ENCODE assay signal across 8 cellular contexts in the genomic region with DNA sequence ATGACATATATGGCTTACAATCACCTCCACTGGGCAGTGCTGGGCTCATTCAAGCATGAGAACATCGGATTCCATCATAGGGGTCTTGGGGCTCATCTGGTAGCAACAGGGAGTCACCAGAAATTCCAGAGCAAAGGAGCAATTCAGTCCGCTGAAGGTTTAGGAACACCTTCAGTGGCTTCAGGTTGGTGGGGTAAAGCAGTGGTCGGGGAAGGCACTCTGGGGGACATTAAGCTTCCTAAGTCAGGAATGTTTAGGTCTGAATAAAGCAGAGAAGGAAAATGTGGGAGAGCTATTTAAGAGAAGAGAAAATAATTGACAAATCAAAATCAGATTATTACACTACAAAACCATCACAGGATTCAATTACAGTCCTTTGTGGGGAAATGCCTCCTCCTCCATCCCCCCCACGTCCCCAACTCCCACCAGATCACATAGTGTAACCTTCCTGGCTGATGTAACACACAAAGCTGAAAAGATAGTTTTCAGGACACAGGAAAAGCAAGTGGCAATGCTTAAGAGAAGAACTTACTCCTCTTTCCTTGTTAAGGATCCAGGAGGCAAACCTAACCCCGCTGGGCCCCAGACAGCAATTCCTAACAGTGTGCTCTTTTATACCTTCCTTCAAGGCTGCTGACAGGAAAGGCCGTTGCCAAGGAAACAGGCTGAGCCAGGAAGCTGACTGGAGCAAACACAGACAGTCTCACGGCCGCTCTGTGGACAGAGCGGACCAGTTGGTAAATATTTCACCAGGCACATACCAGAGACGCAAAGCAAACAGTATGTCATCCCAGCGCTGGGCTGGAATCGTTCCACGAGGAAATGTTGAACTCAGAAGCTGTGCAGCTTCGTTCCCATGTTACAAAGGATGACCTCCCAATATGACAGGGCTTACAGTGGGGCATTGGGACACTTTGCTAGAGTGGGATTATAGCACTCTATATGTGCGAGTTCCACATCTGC. TPM values are rescaled to one million over a fixed set of nuclear protein-coding genes. Genes with fewer than 3 reads are reported as not detected.
DNase-seq lines count a peak whose midpoint lies in the region; ATAC-seq and TF ChIP-seq lines count a peak whose summit lies in the region.

No MANE protein-coding gene starts in this region.

- peak overlapping the region; percentile 11 for H3K4me2 ChIP-seq in Loucy (ENCODE audit: low read depth, low read length, poor library complexity, severe bottlenecking)

- H3K27me3 ChIP-seq in Loucy (ENCODE audit: insufficient read depth, low read length, poor library complexity, severe bottlenecking) (no peaks in the 10 kb centered on the region), heart right ventricle (no peaks in the 10 kb centered on the region)

- TF ChIP-seq CTCF in Loucy (conservative IDR thresholded peaks at IDR 0.05; ENCODE audit: low read length): no peak
- no peak for TF ChIP-seq CTCF in heart right ventricle (IDR thresholded peaks at IDR 0.05)
- no peak for TF ChIP-seq CTCF in GM13977 (IDR thresholded peaks at IDR 0.05; ENCODE audit: extremely low read depth, insufficient read depth, missing control alignments)
- TF ChIP-seq CTCF in GM13976 (IDR thresholded peaks at IDR 0.05; ENCODE audit: borderline replicate concordance, control extremely low read depth, extremely low read depth, insufficient read depth, missing control alignments): no peak

- in situ Hi-C loops in GM13977 (cut with MboI; ENCODE audit: low pct_unique_long_range_greater_than_20kb, low sequenced_read_pairs, unreplicated experiment) (no loop called here), GM13976 (cut with MboI; ENCODE audit: low sequenced_read_pairs, unreplicated experiment) (no loop called here)

- DNase-seq in GM04504 (ENCODE audit: low read depth) (peak; percentile 100), amniotic epithelial cell (ENCODE audit: low read depth) (peak; percentile 100), heart right ventricle (peak; percentile 71 to 89), pulmonary artery endothelial cell (ENCODE audit: low read depth, low spot score) (peak; percentile 99), GM13977 (ENCODE audit: low spot score) (no peak), GM13976 (ENCODE audit: low spot score) (no peak)
- no peak for DNase-seq in activated CD8-positive, alpha-beta memory T cell treated with anti-CD3 and anti-CD28 coated beads for 24 hours

- no peaks in the 10 kb centered on the region for H4K20me1 ChIP-seq in Loucy (ENCODE audit: insufficient read depth, low read length, poor library complexity, severe bottlenecking)

- no peaks in the 10 kb centered on the region for H3K4me1 ChIP-seq in Loucy (ENCODE audit: insufficient read depth, low read length, poor library complexity, severe bottlenecking)
- H3K4me1 ChIP-seq in heart right ventricle: peaks cover 5 to 47% (median 38%) of the 10 kb centered on the region in 9 donors

- WGBS in heart right ventricle, 2 donors: 30 to 40% methylated on average over 15 of the region's 15 CpGs

- H3K9me3 ChIP-seq in Loucy (ENCODE audit: insufficient read depth, low read depth, low read length): no peaks in the 10 kb centered on the region
- no peaks in the 10 kb centered on the region for H3K9me3 ChIP-seq in heart right ventricle

- H3F3A ChIP-seq in Loucy (ENCODE audit: low read depth): no peaks in the 10 kb centered on the region

- no peak overlapping the region for H3K4me3 ChIP-seq in Loucy (ENCODE audit: low read length, poor library complexity, severe bottlenecking)
- peak overlapping the region in 3 of 10 donors; percentile 6 to 16 (median 14) for H3K4me3 ChIP-seq in heart right ventricle

- H3K36me3 ChIP-seq in Loucy (ENCODE audit: insufficient read depth, low read length) (no peaks in the 10 kb centered on the region), heart right ventricle (no peaks in the 10 kb centered on the region)

- H3K9me2 ChIP-seq in Loucy (replicated peaks; ENCODE audit: low read depth, low read length): no peaks in the 10 kb centered on the region

- no peak overlapping the region for H2AFZ ChIP-seq in Loucy (ENCODE audit: low read length)

- intact Hi-C loops in heart right ventricle (cut with DNase I): loop anchor here in 9 of 10 donors (1.0 to 10.0 kb wide), 10 partner anchors 38 to 179 kb away; a partner anchor contains a TSS

- peak; percentile 85 to 96 (median 94) for ATAC-seq in heart right ventricle

- H3K79me2 ChIP-seq in Loucy (ENCODE audit: insufficient read depth, low read length): no peaks in the 10 kb centered on the region

- H3K9ac ChIP-seq in Loucy (ENCODE audit: low read depth, low read length, poor library complexity, severe bottlenecking): no peak overlapping the region

- H3K27ac ChIP-seq in heart right ventricle: peak overlapping the region; percentile 39 to 84 (median 74)

RNA-seq across cellular contexts. Expression of a gene that starts 57.5 kb away (rescaled TPM):
- total RNA-seq in heart right ventricle: 10 to 100 TPM; 28.2 to 75.7 (median 45.7) TPM
- 100 to 1,000 TPM in 1 of 2 donors, 10 to 100 TPM in 1; 18.6 to 459 TPM for polyA plus RNA-seq in heart right ventricle
- 4.5 and 14.0 TPM in 2 replicates for total RNA-seq in pulmonary artery endothelial cell

Comparison
In these comparisons a context has a peak if more than half of its experiments do, and no peak if none do; other contexts are left out.
1. DNase-seq: peak in GM04504 (single experiment), amniotic epithelial cell (single experiment), heart right ventricle (2 of 2) and pulmonary artery endothelial cell (single experiment); none in GM13977 (single experiment), GM13976 (single experiment) and activated CD8-positive, alpha-beta memory T cell treated with anti-CD3 and anti-CD28 coated beads for 24 hours (single experiment).